1 cellular context compared by ENCODE assay signal in genomic region chr13:81295177-81295576, GRCh38.
TF ChIP-seq lines count a peak whose summit lies in the region.

No MANE protein-coding gene starts in this region.

TF ChIP-seq in GM12878, 131 proteins besides CTCF, POLR2A, EP300 and RAD21:
- TF ChIP-seq USF2 (IDR thresholded peaks at IDR 0.05; ENCODE audit: borderline replicate concordance, low read depth, low read length) = no peak
- no peak for TF ChIP-seq SUZ12 (IDR thresholded peaks at IDR 0.05; ENCODE audit: unreplicated experiment)
